ENCODE assay signal across 9 cellular contexts in genomic region chr4:8441499-8442091, GRCh38. TPM values are rescaled to one million over a fixed set of nuclear protein-coding genes. Genes with fewer than 3 reads are reported as not detected.
DNase-seq lines count a peak whose midpoint lies in the region; ATAC-seq, FAIRE-seq and TF ChIP-seq lines count a peak whose summit lies in the region.
"Had no signal": no experiment of that assay in that cellular context is flagged by ENCODE, and none has a peak within 500 bp of the region (broad histone marks: within the 10 kb centered on the region; RNA-seq: fewer than 3 reads in every experiment).

No MANE protein-coding gene starts in this region.

- H3K4me3 ChIP-seq in AG04449 (ENCODE audit: low read depth, low read length) (peak overlapping the region; percentile 81), IMR-90 (ENCODE audit: insufficient read depth, low read depth, low read length) (peak overlapping the region; percentile 79), bronchial epithelial cell (ENCODE audit: low read depth, low read length) (peak overlapping the region; percentile 80), mucosa of rectum (ENCODE audit: low read length in 2 of 2) (peak overlapping the region; percentile 88 to 90)

- H2AK5ac ChIP-seq in IMR-90 (ENCODE audit: low read depth, low read length) = 0 out of 2 replicates have a peak overlapping the region, but pooled peaks have one; percentile 14

- H3K36me3 ChIP-seq in IMR-90 (ENCODE audit: control insufficient read depth, insufficient read depth, low read length) = peaks cover 2% of the 10 kb centered on the region; the same call in 1 of the 2 replicates
- H3K36me3 ChIP-seq in bronchial epithelial cell (ENCODE audit: control insufficient read depth, insufficient read depth, low read length) = peaks cover 2% of the 10 kb centered on the region
- peaks cover 0 to 7% of the 10 kb centered on the region in 2 donors for H3K36me3 ChIP-seq in mucosa of rectum (ENCODE audit: control insufficient read depth in 2 of 2, insufficient read depth in 2 of 2, low read length in 2 of 2)

- peaks cover 25% of the 10 kb centered on the region; the same call in 1 of the 2 replicates for H4K20me1 ChIP-seq in IMR-90 (ENCODE audit: insufficient read depth, low read length)

- TF ChIP-seq CTCF in AG04449 (IDR thresholded peaks at IDR 0.05; ENCODE audit: insufficient read depth, low read length, missing control alignments) = no peak
- TF ChIP-seq CTCF in IMR-90 (conservative IDR thresholded peaks at IDR 0.05; ENCODE audit: low read depth, low read length) = no peak
- TF ChIP-seq CTCF in bronchial epithelial cell (IDR thresholded peaks at IDR 0.05; ENCODE audit: insufficient read depth, low read length, severe bottlenecking) = no peak

- no peak overlapping the region for H3K4ac ChIP-seq in IMR-90 (ENCODE audit: low read depth, low read length)

- H2AFZ ChIP-seq in IMR-90 (replicated peaks; ENCODE audit: low read length, poor library complexity) = no peak overlapping the region

- H2BK5ac ChIP-seq in IMR-90 (ENCODE audit: low read depth, low read length, poor library complexity, severe bottlenecking) = no peak overlapping the region

- H4K5ac ChIP-seq in IMR-90 (ENCODE audit: low read depth, low read length) = no peak overlapping the region

- H3K14ac ChIP-seq in IMR-90 (replicated peaks; ENCODE audit: low read depth, low read length) = no peak overlapping the region

- intact Hi-C loops in IMR-90 (cut with micrococcal nuclease) = no loop called here

- H4K91ac ChIP-seq in IMR-90 (ENCODE audit: insufficient read depth, low read depth, low read length) = no peak overlapping the region

- H3K9ac ChIP-seq in IMR-90 (ENCODE audit: low read depth, low read length) (peak overlapping the region; percentile 71; the same call in 1 of the 2 replicates), mucosa of rectum (ENCODE audit: low read depth in 1 of 2, low read length in 2 of 2) (peak overlapping the region; percentile 82 to 85)

- H3K79me1 ChIP-seq in IMR-90 (ENCODE audit: low read depth in 1 of 2, low read length in 2 of 2) = peaks cover 35 to 77% of the 10 kb centered on the region in 2 experiments

- no peak for TF ChIP-seq POLR2A in IMR-90 (IDR thresholded peaks at IDR 0.05; ENCODE audit: low read depth, low read length)

- peak overlapping the region in 1 of 2 experiments; percentile 61; a peak in 1 of 4 replicates for H4K8ac ChIP-seq in IMR-90 (ENCODE audit: low read depth in 2 of 2, low read length in 2 of 2)

- no peak for ATAC-seq in IMR-90 (ENCODE audit: low read depth)
- no peak for ATAC-seq in HG02938 (IDR thresholded peaks at IDR 0.05; ENCODE audit: unreplicated experiment)
- no peak for ATAC-seq in GM18868 (IDR thresholded peaks at IDR 0.05; ENCODE audit: unreplicated experiment)

- H3K4me1 ChIP-seq in IMR-90 (ENCODE audit: control insufficient read depth, insufficient read depth, low read length) (peaks cover 9% of the 10 kb centered on the region; the same call in 1 of the 2 replicates), mucosa of rectum (ENCODE audit: control insufficient read depth in 2 of 2, insufficient read depth in 2 of 2, low read length in 2 of 2) (peaks cover 25 to 27% of the 10 kb centered on the region in 2 donors)

- TF ChIP-seq RAD21 in IMR-90 (IDR thresholded peaks at IDR 0.05; ENCODE audit: low read length) = no peak

- no peak overlapping the region for H3K23ac ChIP-seq in IMR-90 (ENCODE audit: low read depth, low read length)

- 42% methylated on average over 7 of the region's 17 CpGs; no CpG with 5 or more reads in 1 of the 2 experiments for WGBS in IMR-90 (ENCODE audit: extremely low coverage in 2 of 2, insufficient read length in 1 of 2), 2 experiments

- H2AK9ac ChIP-seq in IMR-90 (replicated peaks; ENCODE audit: low read depth, low read length, poor library complexity) = peak overlapping the region; percentile 99

- H3K27ac ChIP-seq in IMR-90 (ENCODE audit: insufficient read depth, low read length) (no peak overlapping the region), mucosa of rectum (ENCODE audit: low read depth in 2 of 2, low read length in 2 of 2) (no peak overlapping the region)

- H2BK120ac ChIP-seq in IMR-90 (ENCODE audit: low read depth, low read length) = no peak overlapping the region

- no peak overlapping the region for H3K18ac ChIP-seq in IMR-90 (ENCODE audit: low read depth, low read length)

- no TSS peak for BruUV-seq in IMR-90 (replicated peaks; lab: Mats Ljungman, UMichigan)

- POLR2A ChIA-PET in AG04449 (lab: Yijun Ruan, JAX) = interaction anchor here (1.8 kb wide), 1 partner anchor 13 kb away, joined by 10 read pairs; no protein-coding TSS in a partner anchor
- POLR2A ChIA-PET in IMR-90 (lab: Charles Lee; ENCODE audit: unreplicated experiment) = no interaction called here

- H3K56ac ChIP-seq in IMR-90 (ENCODE audit: extremely low read depth, insufficient read depth, low read length) = peak overlapping the region; percentile 28; the same call in 1 of the 2 replicates

- DNase-seq in AG04449 (ENCODE audit: low read depth, low spot score) (no peak), IMR-90 (no peak), bronchial epithelial cell (ENCODE audit: low read depth) (no peak), NCI-H2029 treated with DMSO at 0.1 percent for 48 hours (lab: John Stamatoyannopoulos, UW) (no peak), ACHN (no peak)
- DNase-seq: SHP77 had no signal

- CTCF ChIA-PET in AG04449 (lab: Yijun Ruan, JAX) = interaction anchor here (0.8 to 2.8 kb wide), 3 partner anchors 10 to 199 kb away, joined by 3 to 7 read pairs (median 3); no protein-coding TSS in a partner anchor
- CTCF ChIA-PET in IMR-90 (lab: Yijun Ruan, JAX) = no interaction called here

- no peak for FAIRE-seq in bronchial epithelial cell (lab: Jason Lieb, UNC)

- dilution Hi-C loops in IMR-90 (cut with HindIII; ENCODE audit: low sequenced_read_pairs, unreplicated experiment) = no loop called here

- H2BK15ac ChIP-seq in IMR-90 (ENCODE audit: low read depth, low read length) = no peak overlapping the region

- H3K27me3 ChIP-seq in IMR-90 (ENCODE audit: control insufficient read depth, insufficient read depth, low read length) = no peaks in the 10 kb centered on the region
- no peaks in the 10 kb centered on the region for H3K27me3 ChIP-seq in bronchial epithelial cell (ENCODE audit: control insufficient read depth, insufficient read depth, low read length)
- no peaks in the 10 kb centered on the region for H3K27me3 ChIP-seq in mucosa of rectum (ENCODE audit: control insufficient read depth in 2 of 2, insufficient read depth in 2 of 2, low read length in 2 of 2)

- peak overlapping the region; percentile 95 for H3K4me2 ChIP-seq in IMR-90 (ENCODE audit: low read depth, low read length)

- no peaks in the 10 kb centered on the region for H3K9me3 ChIP-seq in IMR-90 (ENCODE audit: control insufficient read depth, insufficient read depth, low read length)
- H3K9me3 ChIP-seq in mucosa of rectum (ENCODE audit: control insufficient read depth in 2 of 2, low read length in 2 of 2) = no peaks in the 10 kb centered on the region

- H3K9me1 ChIP-seq in IMR-90 (ENCODE audit: insufficient read depth, low read length) = peaks cover 6% of the 10 kb centered on the region; the same call in 1 of the 2 replicates

- no peak overlapping the region for H2BK20ac ChIP-seq in IMR-90 (ENCODE audit: low read depth, low read length)

- in situ Hi-C loops in IMR-90 (cut with MboI; ENCODE audit: low sequenced_read_pairs) = loop anchor here (25.0 kb wide), 1 partner anchor 1646 kb away; no protein-coding TSS in a partner anchor
- in situ Hi-C loops in ACHN (cut with HindIII; ENCODE audit: low pct_ligation_motif_present, low pct_unique_long_range_greater_than_20kb, low sequenced_read_pairs) = no loop called here

TF ChIP-seq in IMR-90, 13 proteins besides CTCF, POLR2A, EP300 and RAD21:
- TF ChIP-seq FOS (IDR thresholded peaks at IDR 0.05; ENCODE audit: low read depth, low read length) = no peak
- TF ChIP-seq CEBPB (IDR thresholded peaks at IDR 0.05; ENCODE audit: low read depth, low read length) = peak; percentile 97
- no peak for TF ChIP-seq RCOR1 (IDR thresholded peaks at IDR 0.05; ENCODE audit: insufficient replicate concordance, low read length)
- TF ChIP-seq NFE2L2 (IDR thresholded peaks at IDR 0.05; ENCODE audit: low read depth, low read length) = no peak

RNA-seq across cellular contexts. Expression of gene TRMT44, which starts 1.0 kb away (rescaled TPM):
- total RNA-seq in IMR-90 (2012; rRNA removed) = 7.3 and 9.7 TPM in 2 replicates
- polyA plus RNA-seq in IMR-90 (2012; rRNA removed) = 6.3 and 8.1 TPM in 2 replicates
- polyA plus RNA-seq in IMR-90 (2012; cell fraction: cytosol; rRNA removed) = 3.5 and 5.1 TPM in 2 replicates
- 15.8 and 24.6 TPM in 2 replicates for polyA plus RNA-seq in IMR-90 (2012; cell fraction: nucleus; rRNA removed; ENCODE audit: low replicate concordance)
- total RNA-seq in bronchial epithelial cell = 10.0 and 14.1 TPM in 2 replicates

RNA-seq across cellular contexts. Expression of gene ACOX3, which starts 1.1 kb away (rescaled TPM):
- total RNA-seq in IMR-90 (2012; rRNA removed) (24.2 and 25.8 TPM in 2 replicates), bronchial epithelial cell (12.4 and 22.0 TPM in 2 replicates)
- polyA plus RNA-seq in IMR-90 (2012; rRNA removed) = 13.2 and 15.2 TPM in 2 replicates
- polyA plus RNA-seq in IMR-90 (2012; cell fraction: cytosol; rRNA removed) = 8.9 and 9.6 TPM in 2 replicates
- 18.2 and 21.1 TPM in 2 replicates for polyA plus RNA-seq in IMR-90 (2012; cell fraction: nucleus; rRNA removed; ENCODE audit: low replicate concordance)
